In the genomic region with DNA sequence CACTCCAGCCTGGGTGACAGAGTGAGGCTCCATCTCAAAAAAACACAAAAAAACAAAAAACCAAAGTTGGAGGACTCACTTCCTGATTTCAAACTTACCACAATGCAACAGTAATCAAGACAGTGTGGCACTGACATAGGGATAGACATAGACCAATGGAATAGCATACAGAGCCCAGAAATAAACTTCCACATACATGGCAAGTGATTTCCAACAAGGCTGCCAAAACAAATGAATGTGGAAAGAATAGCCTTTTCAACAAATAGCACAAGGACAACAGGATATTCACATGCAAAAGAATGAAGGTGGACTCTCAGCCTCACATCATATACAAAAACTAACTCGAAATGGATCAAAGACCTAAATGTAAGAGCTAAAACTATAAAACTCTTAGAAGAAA, we compare ENCODE assay signal across 16 cellular contexts. TPM values are rescaled to one million over a fixed set of nuclear protein-coding genes. Genes with fewer than 3 reads are reported as not detected.
DNase-seq lines count a peak whose midpoint lies in the region; ATAC-seq, FAIRE-seq and TF ChIP-seq lines count a peak whose summit lies in the region.
"Had no signal": no experiment of that assay in that cellular context is flagged by ENCODE, and none has a peak within 500 bp of the region (broad histone marks: within the 10 kb centered on the region; RNA-seq: fewer than 3 reads in every experiment).

No MANE protein-coding gene starts in this region.

- SMC1A ChIA-PET in GM12878 (lab: Charles Lee; ENCODE audit: uncharacterized antibody, unreplicated experiment) = no interaction called here

- H2AFZ ChIP-seq in HepG2 (ENCODE audit: low read length) (no peak overlapping the region), GM12878 (ENCODE audit: control insufficient read depth, low read depth, low read length) (no peak overlapping the region)
- H2AFZ ChIP-seq: GM23338 had no signal

- H3K9me3 ChIP-seq in liver (ENCODE audit: control insufficient read depth in 4 of 4, low read length in 3 of 4) (no peaks in the 10 kb centered on the region), HepG2 (ENCODE audit: low read length) (no peaks in the 10 kb centered on the region), GM12878 (replicated peaks; ENCODE audit: control insufficient read depth, insufficient read depth, low read length) (no peaks in the 10 kb centered on the region), right lobe of liver (no peaks in the 10 kb centered on the region)
- H3K9me3 ChIP-seq: BLaER1 treated with 17β-estradiol and CSF1 and Interleukin-3, amounts not matched to agents 10 nM and 100 nM had no signal

- H4K20me1 ChIP-seq in HepG2 (ENCODE audit: insufficient read depth, low read length) (peaks cover 14% of the 10 kb centered on the region; the same call in 1 of the 2 replicates), GM12878 (ENCODE audit: control insufficient read depth, insufficient read depth) (no peaks in the 10 kb centered on the region; the same call in 1 of the 2 replicates)

- H3K36me3 ChIP-seq in liver (ENCODE audit: control insufficient read depth in 4 of 4, insufficient read depth in 3 of 4, low read depth in 1 of 4, low read length in 3 of 4) (no peaks in the 10 kb centered on the region), HepG2 (replicated peaks in 1 of 2; ENCODE audit: control insufficient read depth in 1 of 2, insufficient read depth in 2 of 2, low read length in 2 of 2) (no peaks in the 10 kb centered on the region), GM12878 (ENCODE audit: control insufficient read depth in 2 of 2, insufficient read depth in 2 of 2, low read length in 1 of 2) (no peaks in the 10 kb centered on the region), right lobe of liver (no peaks in the 10 kb centered on the region)
- H3K36me3 ChIP-seq: BLaER1 treated with 17β-estradiol and CSF1 and Interleukin-3, amounts not matched to agents 10 nM and 100 nM had no signal

- RAD21 ChIA-PET in GM12878 (lab: Charles Lee; ENCODE audit: unreplicated experiment) = no interaction called here

- H3K4me1 ChIP-seq in liver (ENCODE audit: control insufficient read depth in 4 of 4, insufficient read depth in 4 of 4, low read length in 3 of 4) (peaks cover 24 to 54% (median 38%) of the 10 kb centered on the region in 4 donors), HepG2 (ENCODE audit: insufficient read depth, low read length) (peaks cover 62% of the 10 kb centered on the region), GM12878 (ENCODE audit: control insufficient read depth, insufficient read depth, low read length) (no peaks in the 10 kb centered on the region), right lobe of liver (peaks cover 0 to 64% (median 30%) of the 10 kb centered on the region in 4 donors)

- POLR2A ChIA-PET in HepG2 (lab: Yijun Ruan, JAX) = interaction anchor here (1.6 kb wide), 1 partner anchor 36 kb away, joined by 12 read pairs; the partner anchor contains the start of gene RASD1
- POLR2A ChIA-PET in GM12878 (lab: Charles Lee) = interaction anchor here (0.6 kb wide), 1 partner anchor 11 kb away, joined by 5 read pairs; no protein-coding TSS in a partner anchor

- TF ChIP-seq POLR2A in HepG2 (IDR thresholded peaks at IDR 0.05; ENCODE audit: insufficient read depth in 1 of 2, low read depth in 2 of 2, low read length in 2 of 2) = no peak
- TF ChIP-seq POLR2A in GM12878 (IDR thresholded peaks at IDR 0.05; ENCODE audit: low read depth, low read length) = no peak
- TF ChIP-seq POLR2A in right lobe of liver (IDR thresholded peaks at IDR 0.05) = no peak

- BruUV-seq in HepG2 (replicated peaks; lab: Mats Ljungman, UMichigan) (no TSS peak), GM12878 (replicated peaks; lab: Mats Ljungman, UMichigan) (no TSS peak)

- CTCF ChIA-PET in HepG2 (lab: Yijun Ruan, JAX; ENCODE audit: low intra/inter-chr PET ratio, low total read pairs) = no interaction called here
- CTCF ChIA-PET in GM12878 (lab: Yijun Ruan, JAX) = no interaction called here

- DNase-seq in HepG2 (ENCODE audit: low spot score) = no peak
- no peak for DNase-seq in GM12878 (ENCODE audit: low read depth, low spot score)
- no peak for DNase-seq in right lobe of liver
- DNase-seq in NCI-H510A (lab: John Stamatoyannopoulos, UW) = no peak
- DNase-seq in globus pallidus (ENCODE audit: low spot score) = no peak
- DNase-seq in NCI-H524 treated with DMSO at 0.1 percent for 48 hours (lab: John Stamatoyannopoulos, UW) = no peak
- DNase-seq: 8988T; ACHN; CD4-positive, CD25-positive, alpha-beta regulatory T cell; DMS79; H9 had no signal

- no peak for FAIRE-seq in HepG2 (lab: Jason Lieb, UNC)
- peak; percentile 31 for FAIRE-seq in GM12878 (lab: Jason Lieb, UNC)
- FAIRE-seq: GM12892 had no signal

- ATAC-seq in HepG2 = no peak
- ATAC-seq in GM12878 = no peak
- peak in 3 of 4 donors; percentile 3 to 17 (median 15) for ATAC-seq in right lobe of liver
- ATAC-seq: GM23338 had no signal

- TF ChIP-seq EP300 in HepG2 (IDR thresholded peaks at IDR 0.05; ENCODE audit: low read depth in 2 of 2, low read length in 2 of 2) (no peak), HepG2 (CRISPR knock-in tag; IDR thresholded peaks at IDR 0.05; ENCODE audit: borderline replicate concordance) (no peak), GM12878 (IDR thresholded peaks at IDR 0.05; ENCODE audit: borderline replicate concordance in 1 of 2, control insufficient read depth in 1 of 2, low read depth in 2 of 2, low read length in 2 of 2) (no peak)

- intact Hi-C loops in HepG2 (cut with micrococcal nuclease; ENCODE audit: unreplicated experiment) = no loop called here
- intact Hi-C loops in GM12878 (cut with micrococcal nuclease; ENCODE audit: unreplicated experiment) = no loop called here
- intact Hi-C loops in right lobe of liver (cut with DNase I) = no loop called here

- H3K4me2 ChIP-seq in HepG2 (ENCODE audit: low read depth, low read length) (no peak overlapping the region), GM12878 (ENCODE audit: control insufficient read depth, insufficient read depth) (no peak overlapping the region)
- H3K4me2 ChIP-seq: GM23338 had no signal

- TF ChIP-seq CTCF in liver (IDR thresholded peaks at IDR 0.05; ENCODE audit: low read depth, low read length, missing input control) = no peak
- TF ChIP-seq CTCF in HepG2 (CRISPR knock-in tag; IDR thresholded peaks at IDR 0.05) = no peak
- TF ChIP-seq CTCF in GM12878 (IDR thresholded peaks at IDR 0.05 in 2 of 3, conservative IDR thresholded peaks at IDR 0.05 in 1 of 3; ENCODE audit: control insufficient read depth in 2 of 3, extremely low read depth in 1 of 3, insufficient read depth in 1 of 3, low read depth in 3 of 3, low read length in 3 of 3) = no peak
- no peak for TF ChIP-seq CTCF in right lobe of liver (IDR thresholded peaks at IDR 0.05)

- in situ Hi-C loops in HepG2 (cut with HindIII; ENCODE audit: extremely low pct_ligation_motif_present, low pct_unique_long_range_greater_than_20kb) (no loop called here), GM12878 (cut with MboI) (no loop called here)

- H3K27me3 ChIP-seq in liver (ENCODE audit: control insufficient read depth in 4 of 4, insufficient read depth in 4 of 4, low read length in 3 of 4) (no peaks in the 10 kb centered on the region), HepG2 (ENCODE audit: control insufficient read depth in 1 of 2, insufficient read depth in 2 of 2, low read length in 2 of 2) (no peaks in the 10 kb centered on the region), GM12878 (replicated peaks in 1 of 2; ENCODE audit: control insufficient read depth in 2 of 2, insufficient read depth in 2 of 2, low read length in 1 of 2) (no peaks in the 10 kb centered on the region; a peak in 1 of 4 replicates), right lobe of liver (no peaks in the 10 kb centered on the region)
- H3K27me3 ChIP-seq: BLaER1 treated with 17β-estradiol and CSF1 and Interleukin-3, amounts not matched to agents 10 nM and 100 nM had no signal

- H3K27ac ChIP-seq in liver (ENCODE audit: low read depth in 1 of 2, low read length in 2 of 2) = peak overlapping the region; percentile 37 to 71
- no peak overlapping the region for H3K27ac ChIP-seq in HepG2 (ENCODE audit: extremely low read length, insufficient read depth, low read length)
- H3K27ac ChIP-seq in GM12878 (ENCODE audit: control insufficient read depth, insufficient read depth) = no peak overlapping the region
- peak overlapping the region in 2 of 3 donors; percentile 66 to 83 for H3K27ac ChIP-seq in right lobe of liver
- H3K27ac ChIP-seq: BLaER1 treated with 17β-estradiol and CSF1 and Interleukin-3, amounts not matched to agents 10 nM and 100 nM had no signal

- TF ChIP-seq RAD21 in liver (IDR thresholded peaks at IDR 0.05) (peak; percentile 31 to 34), HepG2 (CRISPR knock-in tag; IDR thresholded peaks at IDR 0.05) (no peak), GM12878 (IDR thresholded peaks at IDR 0.05; ENCODE audit: insufficient read depth, low read depth, low read length) (no peak)

- 39% methylated on average over 1 of the region's 1 CpG for WGBS in liver
- WGBS in HepG2 (ENCODE audit: low lambda C conversion rate) = 88% methylated on average over 1 of the region's 1 CpG
- WGBS in GM12878 (ENCODE audit: insufficient coverage, insufficient replicate concordance, low lambda C conversion rate, missing lambda C conversion rate) = 33% methylated on average over 1 of the region's 1 CpG
- WGBS in right lobe of liver (ENCODE audit: insufficient coverage, low coverage, low lambda C conversion rate, missing lambda C conversion rate) = 24% methylated on average over 1 of the region's 1 CpG

- H3K9ac ChIP-seq in liver (ENCODE audit: low read depth in 1 of 2, low read length in 2 of 2) (peak overlapping the region in 1 of 2 donors; percentile 21), HepG2 (ENCODE audit: insufficient read depth, low read depth, low read length) (no peak overlapping the region), GM12878 (ENCODE audit: control insufficient read depth, insufficient read depth, low read length) (no peak overlapping the region)
- H3K9ac ChIP-seq: BLaER1 treated with 17β-estradiol and CSF1 and Interleukin-3, amounts not matched to agents 10 nM and 100 nM had no signal

- H3K4me3 ChIP-seq in liver (ENCODE audit: low read depth in 1 of 3, low read length in 3 of 3) (no peak overlapping the region), HepG2 (replicated peaks in 1 of 3; ENCODE audit: insufficient read depth in 1 of 3, low read depth in 2 of 3, low read length in 3 of 3) (no peak overlapping the region), GM12878 (no peak overlapping the region), right lobe of liver (no peak overlapping the region)
- H3K4me3 ChIP-seq: BLaER1 treated with 17β-estradiol and CSF1 and Interleukin-3, amounts not matched to agents 10 nM and 100 nM; GM23338 had no signal

- H3K79me2 ChIP-seq in HepG2 (ENCODE audit: insufficient read depth, low read length) = no peaks in the 10 kb centered on the region
- no peaks in the 10 kb centered on the region for H3K79me2 ChIP-seq in GM12878 (ENCODE audit: control insufficient read depth, insufficient read depth, low read length)

RNA-seq across cellular contexts. Expression of gene RASD1, which starts 36.8 kb away (rescaled TPM):
- 1 to 10 TPM in 1 of 2 donors, under 1 TPM in 1; 0.89 to 5.5 TPM for total RNA-seq in liver
- polyA plus RNA-seq in liver = 10 to 100 TPM; 23.8 to 46.7 TPM
- 1.4 and 1.6 TPM in 2 replicates for total RNA-seq in HepG2 (2016; rRNA removed; fragmentation: Illumina TruSeq; extraction: Trizol)
- total RNA-seq in HepG2 (2016; cell fraction: cytosol; rRNA removed; fragmentation: Illumina TruSeq; extraction: Trizol; ENCODE audit: low read depth) = 0.71 and 0.91 TPM in 2 replicates
- total RNA-seq in HepG2 (2016; cell fraction: insoluble cytoplasmic fraction; rRNA removed; fragmentation: Illumina TruSeq; extraction: Trizol) = 1.4 and 1.9 TPM in 2 replicates
- total RNA-seq in HepG2 (2016; cell fraction: membrane; rRNA removed; fragmentation: Illumina TruSeq; extraction: Trizol) = 1.5 and 1.7 TPM in 2 replicates
- total RNA-seq in HepG2 (2016; cell fraction: nucleus; rRNA removed; fragmentation: Illumina TruSeq; extraction: Trizol) = 0.99 and 1.1 TPM in 2 replicates
- polyA plus RNA-seq in HepG2 (2011; rRNA removed) = 4.2 and 8.9 TPM in 2 replicates
- polyA plus RNA-seq in HepG2 (2011; cell fraction: cytosol; rRNA removed) = 4.3 and 4.7 TPM in 2 replicates
- 6.6 and 7.6 TPM in 2 replicates for polyA plus RNA-seq in HepG2 (2011; cell fraction: nucleus; rRNA removed)
- 2.1 and 6.2 TPM in 2 replicates for polyA plus RNA-seq in HepG2 (2012)
- 0.32 and 0.38 TPM in 2 replicates for polyA plus RNA-seq in HepG2 (2016; cell fraction: cytosol; fragmentation: Illumina TruSeq; extraction: Trizol; ENCODE audit: low read depth)
- 1.7 and 1.8 TPM in 2 replicates for polyA plus RNA-seq in HepG2 (2016; cell fraction: insoluble cytoplasmic fraction; fragmentation: Illumina TruSeq; extraction: Trizol; ENCODE audit: low read depth)
- 0.63 and 0.72 TPM in 2 replicates for polyA plus RNA-seq in HepG2 (2016; cell fraction: membrane; fragmentation: Illumina TruSeq; extraction: Trizol; ENCODE audit: low read depth)
- polyA plus RNA-seq in HepG2 (2016; cell fraction: nucleus; fragmentation: Illumina TruSeq; extraction: Trizol; ENCODE audit: insufficient read depth, low read depth) = 2.7 and 3.4 TPM in 2 replicates
- 3.9 and 12.1 TPM in 2 replicates for polyA minus RNA-seq in HepG2 (2011; rRNA and poly(A)+ RNA removed; ENCODE audit: low replicate concordance)
- polyA minus RNA-seq in HepG2 (2011; cell fraction: cytosol; rRNA and poly(A)+ RNA removed) = 6.2 and 6.6 TPM in 2 replicates
- polyA minus RNA-seq in HepG2 (2011; cell fraction: nucleus; rRNA and poly(A)+ RNA removed) = 1.7 and 3.1 TPM in 2 replicates
- 0.46 and 0.56 TPM in 2 replicates for total RNA-seq in GM12878 (2013; cell fraction: nucleolus; rRNA removed)
- total RNA-seq in GM12878 (2014; rRNA removed) = 0.16 TPM in 1 of 2 replicates, not detected in the other
- total RNA-seq in GM12878 (2014; rRNA removed; fragmentation: Illumina TruSeq; extraction: Trizol) = not detected in 2 replicates
- not detected in 2 replicates for total RNA-seq in GM12878 (2021)
- not detected for polyA plus RNA-seq in GM12878 (2011; ENCODE audit: low read depth)
- not detected in 2 replicates for polyA plus RNA-seq in GM12878 (2011; rRNA removed)
- not detected in 2 replicates for polyA plus RNA-seq in GM12878 (2011; cell fraction: cytosol; rRNA removed)
- 0.13 TPM in 1 of 2 replicates, not detected in the other for polyA plus RNA-seq in GM12878 (2011; cell fraction: nucleus; rRNA removed)
- polyA plus RNA-seq in GM12878 (2012) = 0.15 and 0.28 TPM in 2 replicates
- not detected in 2 replicates for polyA plus RNA-seq in GM12878 (2014; fragmentation: Illumina TruSeq; extraction: Trizol)
- not detected for polyA plus RNA-seq in GM12878 (2014; fragmentation: Nextera tagmentation; extraction: Ambion mirVana)
- polyA plus RNA-seq in GM12878 (2014; rRNA removed) = not detected in 2 replicates
- polyA plus RNA-seq in GM12878 (2016; fragmentation: Nextera tagmentation; extraction: Ambion mirVana) = under 1 TPM; 0.14 to 0.33 TPM
- polyA minus RNA-seq in GM12878 (2011; rRNA and poly(A)+ RNA removed) = not detected in 2 replicates
- not detected in 2 replicates for polyA minus RNA-seq in GM12878 (2011; cell fraction: cytosol; rRNA and poly(A)+ RNA removed)
- polyA minus RNA-seq in GM12878 (2011; cell fraction: nucleus; rRNA and poly(A)+ RNA removed) = 0.24 and 0.29 TPM in 2 replicates
- 100 to 1,000 TPM in 3 of 6 experiments, 10 to 100 TPM in 2, 1 to 10 TPM in 1; 1.0 to 230 (median 101) TPM for total RNA-seq in right lobe of liver
- total RNA-seq: G401 had no signal

RNA-seq across cellular contexts. Expression of gene MED9, which starts 56.2 kb away (rescaled TPM):
- total RNA-seq in liver (1 to 10 TPM; 8.4 to 9.2 TPM), HepG2 (2016; rRNA removed; fragmentation: Illumina TruSeq; extraction: Trizol) (11.7 and 15.1 TPM in 2 replicates), GM12878 (2014; rRNA removed) (15.4 and 16.4 TPM in 2 replicates), GM12878 (2014; rRNA removed; fragmentation: Illumina TruSeq; extraction: Trizol) (12.0 and 12.4 TPM in 2 replicates), GM12878 (2021) (14.6 and 17.1 TPM in 2 replicates), right lobe of liver (10 to 100 TPM in 3 of 6 experiments, 1 to 10 TPM in 3; 5.7 to 24.4 (median 12.4) TPM)
- polyA plus RNA-seq in liver (10 to 100 TPM in 1 of 2 donors, 1 to 10 TPM in 1; 6.4 to 12.5 TPM), HepG2 (2011; rRNA removed) (11.9 and 14.4 TPM in 2 replicates), GM12878 (2011; rRNA removed) (12.7 and 14.5 TPM in 2 replicates), GM12878 (2014; fragmentation: Illumina TruSeq; extraction: Trizol) (8.4 and 12.1 TPM in 2 replicates), GM12878 (2014; fragmentation: Nextera tagmentation; extraction: Ambion mirVana) (1 to 10 TPM; 1.5 to 3.8 TPM), GM12878 (2014; rRNA removed) (15.1 and 17.5 TPM in 2 replicates), GM12878 (2016; fragmentation: Nextera tagmentation; extraction: Ambion mirVana) (10 to 100 TPM; 21.2 to 22.4 TPM)
- 4.0 and 4.2 TPM in 2 replicates for total RNA-seq in HepG2 (2016; cell fraction: cytosol; rRNA removed; fragmentation: Illumina TruSeq; extraction: Trizol; ENCODE audit: low read depth)
- total RNA-seq in HepG2 (2016; cell fraction: insoluble cytoplasmic fraction; rRNA removed; fragmentation: Illumina TruSeq; extraction: Trizol) = 11.7 and 14.4 TPM in 2 replicates
- 9.8 and 10.7 TPM in 2 replicates for total RNA-seq in HepG2 (2016; cell fraction: membrane; rRNA removed; fragmentation: Illumina TruSeq; extraction: Trizol)
- 10.8 and 11.7 TPM in 2 replicates for total RNA-seq in HepG2 (2016; cell fraction: nucleus; rRNA removed; fragmentation: Illumina TruSeq; extraction: Trizol)
- polyA plus RNA-seq in HepG2 (2011; cell fraction: cytosol; rRNA removed) = 18.3 and 21.5 TPM in 2 replicates
- 15.4 and 17.5 TPM in 2 replicates for polyA plus RNA-seq in HepG2 (2011; cell fraction: nucleus; rRNA removed)
- 9.2 and 11.4 TPM in 2 replicates for polyA plus RNA-seq in HepG2 (2012)
- polyA plus RNA-seq in HepG2 (2016; cell fraction: cytosol; fragmentation: Illumina TruSeq; extraction: Trizol; ENCODE audit: low read depth) = 3.0 and 3.1 TPM in 2 replicates
- 11.2 and 12.0 TPM in 2 replicates for polyA plus RNA-seq in HepG2 (2016; cell fraction: insoluble cytoplasmic fraction; fragmentation: Illumina TruSeq; extraction: Trizol; ENCODE audit: low read depth)
- 6.4 and 7.0 TPM in 2 replicates for polyA plus RNA-seq in HepG2 (2016; cell fraction: membrane; fragmentation: Illumina TruSeq; extraction: Trizol; ENCODE audit: low read depth)
- polyA plus RNA-seq in HepG2 (2016; cell fraction: nucleus; fragmentation: Illumina TruSeq; extraction: Trizol; ENCODE audit: insufficient read depth, low read depth) = 11.4 and 12.6 TPM in 2 replicates
- 21.1 and 25.1 TPM in 2 replicates for polyA minus RNA-seq in HepG2 (2011; rRNA and poly(A)+ RNA removed; ENCODE audit: low replicate concordance)
- 9.8 and 9.9 TPM in 2 replicates for polyA minus RNA-seq in HepG2 (2011; cell fraction: cytosol; rRNA and poly(A)+ RNA removed)
- polyA minus RNA-seq in HepG2 (2011; cell fraction: nucleus; rRNA and poly(A)+ RNA removed) = 24.2 and 25.4 TPM in 2 replicates
- total RNA-seq in GM12878 (2013; cell fraction: nucleolus; rRNA removed) = 63.2 and 67.5 TPM in 2 replicates
- 5.3 TPM for polyA plus RNA-seq in GM12878 (2011; ENCODE audit: low read depth)
- polyA plus RNA-seq in GM12878 (2011; cell fraction: cytosol; rRNA removed) = 17.2 and 18.5 TPM in 2 replicates
- 16.6 and 20.4 TPM in 2 replicates for polyA plus RNA-seq in GM12878 (2011; cell fraction: nucleus; rRNA removed)
- polyA plus RNA-seq in GM12878 (2012) = 8.7 and 9.6 TPM in 2 replicates
- 16.0 and 19.8 TPM in 2 replicates for polyA minus RNA-seq in GM12878 (2011; rRNA and poly(A)+ RNA removed)
- polyA minus RNA-seq in GM12878 (2011; cell fraction: cytosol; rRNA and poly(A)+ RNA removed) = 6.3 and 7.8 TPM in 2 replicates
- polyA minus RNA-seq in GM12878 (2011; cell fraction: nucleus; rRNA and poly(A)+ RNA removed) = 16.8 and 33.1 TPM in 2 replicates

RNA-seq across cellular contexts. Expression of gene PEMT, which starts 58.5 kb away (rescaled TPM):
- total RNA-seq in liver = 100 to 1,000 TPM in 1 of 2 donors, 10 to 100 TPM in 1; 64.6 to 180 TPM
- 100 to 1,000 TPM; 189 to 211 TPM for polyA plus RNA-seq in liver
- 16.4 and 31.7 TPM in 2 replicates for total RNA-seq in HepG2 (2016; rRNA removed; fragmentation: Illumina TruSeq; extraction: Trizol)
- total RNA-seq in HepG2 (2016; cell fraction: cytosol; rRNA removed; fragmentation: Illumina TruSeq; extraction: Trizol; ENCODE audit: low read depth) = 38.2 and 45.8 TPM in 2 replicates
- 16.3 and 32.5 TPM in 2 replicates for total RNA-seq in HepG2 (2016; cell fraction: insoluble cytoplasmic fraction; rRNA removed; fragmentation: Illumina TruSeq; extraction: Trizol)
- 31.0 and 42.8 TPM in 2 replicates for total RNA-seq in HepG2 (2016; cell fraction: membrane; rRNA removed; fragmentation: Illumina TruSeq; extraction: Trizol)
- 15.8 and 21.7 TPM in 2 replicates for total RNA-seq in HepG2 (2016; cell fraction: nucleus; rRNA removed; fragmentation: Illumina TruSeq; extraction: Trizol)
- 43.6 and 61.4 TPM in 2 replicates for polyA plus RNA-seq in HepG2 (2011; rRNA removed)
- polyA plus RNA-seq in HepG2 (2011; cell fraction: cytosol; rRNA removed) = 54.3 and 73.8 TPM in 2 replicates
- polyA plus RNA-seq in HepG2 (2011; cell fraction: nucleus; rRNA removed) = 36.9 and 41.0 TPM in 2 replicates
- polyA plus RNA-seq in HepG2 (2012) = 38.0 and 42.3 TPM in 2 replicates
- polyA plus RNA-seq in HepG2 (2016; cell fraction: cytosol; fragmentation: Illumina TruSeq; extraction: Trizol; ENCODE audit: low read depth) = 46.1 and 58.0 TPM in 2 replicates
- polyA plus RNA-seq in HepG2 (2016; cell fraction: insoluble cytoplasmic fraction; fragmentation: Illumina TruSeq; extraction: Trizol; ENCODE audit: low read depth) = 24.1 and 25.5 TPM in 2 replicates
- polyA plus RNA-seq in HepG2 (2016; cell fraction: membrane; fragmentation: Illumina TruSeq; extraction: Trizol; ENCODE audit: low read depth) = 38.1 and 45.2 TPM in 2 replicates
- polyA plus RNA-seq in HepG2 (2016; cell fraction: nucleus; fragmentation: Illumina TruSeq; extraction: Trizol; ENCODE audit: insufficient read depth, low read depth) = 39.8 and 40.0 TPM in 2 replicates
- 51.2 and 54.0 TPM in 2 replicates for polyA minus RNA-seq in HepG2 (2011; rRNA and poly(A)+ RNA removed; ENCODE audit: low replicate concordance)
- polyA minus RNA-seq in HepG2 (2011; cell fraction: cytosol; rRNA and poly(A)+ RNA removed) = 20.3 and 22.0 TPM in 2 replicates
- 6.6 and 8.5 TPM in 2 replicates for polyA minus RNA-seq in HepG2 (2011; cell fraction: nucleus; rRNA and poly(A)+ RNA removed)
- total RNA-seq in GM12878 (2013; cell fraction: nucleolus; rRNA removed) = 13.0 and 14.9 TPM in 2 replicates
- 36.0 and 44.7 TPM in 2 replicates for total RNA-seq in GM12878 (2014; rRNA removed)
- total RNA-seq in GM12878 (2014; rRNA removed; fragmentation: Illumina TruSeq; extraction: Trizol) = 9.1 and 9.9 TPM in 2 replicates
- 32.8 and 35.8 TPM in 2 replicates for total RNA-seq in GM12878 (2021)
- polyA plus RNA-seq in GM12878 (2011; ENCODE audit: low read depth) = 19.3 TPM
- polyA plus RNA-seq in GM12878 (2011; rRNA removed) = 5.6 and 16.1 TPM in 2 replicates
- polyA plus RNA-seq in GM12878 (2011; cell fraction: cytosol; rRNA removed) = 34.1 and 38.2 TPM in 2 replicates
- polyA plus RNA-seq in GM12878 (2011; cell fraction: nucleus; rRNA removed) = 23.1 and 29.8 TPM in 2 replicates
- polyA plus RNA-seq in GM12878 (2012) = 14.5 and 21.7 TPM in 2 replicates
- 3.8 and 11.2 TPM in 2 replicates for polyA plus RNA-seq in GM12878 (2014; fragmentation: Illumina TruSeq; extraction: Trizol)
- 1 to 10 TPM; 2.8 to 6.8 TPM for polyA plus RNA-seq in GM12878 (2014; fragmentation: Nextera tagmentation; extraction: Ambion mirVana)
- 34.7 and 50.8 TPM in 2 replicates for polyA plus RNA-seq in GM12878 (2014; rRNA removed)
- polyA plus RNA-seq in GM12878 (2016; fragmentation: Nextera tagmentation; extraction: Ambion mirVana) = 10 to 100 TPM; 36.3 to 38.6 TPM
- 9.5 and 14.1 TPM in 2 replicates for polyA minus RNA-seq in GM12878 (2011; rRNA and poly(A)+ RNA removed)
- polyA minus RNA-seq in GM12878 (2011; cell fraction: cytosol; rRNA and poly(A)+ RNA removed) = 4.0 and 7.2 TPM in 2 replicates
- 4.1 and 4.4 TPM in 2 replicates for polyA minus RNA-seq in GM12878 (2011; cell fraction: nucleus; rRNA and poly(A)+ RNA removed)
- 100 to 1,000 TPM in 5 of 6 experiments, 10 to 100 TPM in 1; 92.4 to 184 (median 170) TPM for total RNA-seq in right lobe of liver

Comparison
In these comparisons a context has a peak if more than half of its experiments do, and no peak if none do; other contexts are left out.
1. H3K27ac ChIP-seq: peak in liver (2 of 2) and right lobe of liver (2 of 3); none in HepG2 (single experiment) and GM12878 (single experiment).
2. ATAC-seq: peak in right lobe of liver (3 of 4); none in HepG2 (single experiment) and GM12878 (single experiment).